ENCODE assay signal across 30 cellular contexts in the genomic region with DNA sequence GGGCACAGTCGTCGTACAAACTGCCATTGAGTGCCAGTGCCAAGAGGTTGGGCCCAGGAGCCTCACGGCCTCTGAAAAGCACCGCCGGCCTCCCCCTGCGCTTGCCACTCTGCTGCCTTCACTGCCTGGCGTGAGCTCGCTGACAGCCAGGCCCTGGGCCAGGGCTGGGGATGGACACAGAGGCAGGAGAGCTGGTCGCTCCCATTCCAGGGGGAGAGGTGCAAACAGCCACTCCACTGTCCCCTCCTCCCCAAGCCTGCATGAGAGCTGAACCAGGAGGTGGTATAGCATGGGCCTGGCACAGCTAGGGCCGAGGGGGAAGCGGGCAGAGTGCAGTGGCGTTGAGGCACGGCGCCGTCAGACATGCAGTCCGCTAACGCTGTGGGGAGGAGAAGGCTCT.
"Had no signal": no experiment of that assay in that cellular context is flagged by ENCODE, and none has a peak within 500 bp of the region (broad histone marks: within the 10 kb centered on the region; RNA-seq: fewer than 3 reads in every experiment).

No MANE protein-coding gene starts in this region.

- FAIRE-seq: endometrium, frontal cortex had no signal

- H3K4me2 ChIP-seq: hepatocyte had no signal

- ATAC-seq: activated T-cell treated with anti-CD3 and anti-CD28 coated beads, Interleukin-2, amount 50 U/mL, for 72 hours; left ventricle myocardium superior; naive thymus-derived CD4-positive, alpha-beta T cell; right cardiac atrium had no signal

- H3K4me1 Mint-ChIP-seq: activated naive CD8-positive, alpha-beta T cell treated with anti-CD3 and anti-CD28 coated beads for 36 hours had no signal

- H3K4me3 ChIP-seq: adrenal gland, cardiac muscle cell, colonic mucosa, hepatocyte, thoracic aorta, upper lobe of left lung had no signal

- H3K27me3 ChIP-seq: adrenal gland, cardiac muscle cell, colonic mucosa, hepatocyte, upper lobe of left lung had no signal

- H3K27me3 Mint-ChIP-seq: activated naive CD8-positive, alpha-beta T cell treated with anti-CD3 and anti-CD28 coated beads for 36 hours; naive thymus-derived CD4-positive, alpha-beta T cell; stimulated activated naive CD8-positive, alpha-beta T cell treated with anti-CD3 and anti-CD28 coated beads, Interleukin-15, Interleukin-2, amounts not matched to agents 100 ng/mL and 50 ng/mL, for 24 hours had no signal

- DNase-seq: activated CD4-positive, alpha-beta T cell treated with anti-CD3 and anti-CD28 coated beads, Interleukin-2, amount 50 U/mL, for 1 hour; activated CD4-positive, CD25-positive, alpha-beta regulatory T cell treated with anti-CD3 and anti-CD28 coated beads, Interleukin-2, amount 50 U/mL, for 72 hours; activated naive CD4-positive, alpha-beta T cell; activated naive CD8-positive, alpha-beta T cell treated with anti-CD3 and anti-CD28 coated beads for 36 hours; activated T-cell treated with anti-CD3 and anti-CD28 coated beads for 4 hours; activated T-cell treated with anti-CD3 and anti-CD28 coated beads, Interleukin-2, amount 50 U/mL, for 72 hours; adrenal gland; aorta; cerebellar nuclear complex; colonic mucosa; effector CD8-positive, alpha-beta T cell; glutamatergic neuron; islet precursor cell; left ventricle myocardium superior; mammary epithelial cell; midbrain; naive thymus-derived CD4-positive, alpha-beta T cell; occipital lobe; right cardiac atrium; stimulated activated CD4-positive, alpha-beta T cell treated with anti-CD3 and anti-CD28 coated beads, Interleukin-2, amount 100 ng/mL, for 48 hours; T-helper 2 cell had no signal

- H3K36me3 Mint-ChIP-seq: activated naive CD8-positive, alpha-beta T cell treated with anti-CD3 and anti-CD28 coated beads for 36 hours; brain; naive thymus-derived CD4-positive, alpha-beta T cell had no signal

- H3K9me3 Mint-ChIP-seq: activated naive CD8-positive, alpha-beta T cell treated with anti-CD3 and anti-CD28 coated beads for 36 hours; activated T-cell treated with anti-CD3 and anti-CD28 coated beads, Interleukin-2, amount 50 U/mL, for 72 hours; naive thymus-derived CD4-positive, alpha-beta T cell; stimulated activated naive CD8-positive, alpha-beta T cell treated with anti-CD3 and anti-CD28 coated beads, Interleukin-15, Interleukin-2, amounts not matched to agents 100 ng/mL and 50 ng/mL, for 24 hours had no signal

- H3K27ac Mint-ChIP-seq: activated naive CD8-positive, alpha-beta T cell treated with anti-CD3 and anti-CD28 coated beads for 36 hours; activated T-cell treated with anti-CD3 and anti-CD28 coated beads, Interleukin-2, amount 50 U/mL, for 72 hours; brain; stimulated activated naive CD8-positive, alpha-beta T cell treated with anti-CD3 and anti-CD28 coated beads, Interleukin-15, Interleukin-2, amounts not matched to agents 100 ng/mL and 50 ng/mL, for 24 hours had no signal

- H3K4me3 Mint-ChIP-seq: activated naive CD8-positive, alpha-beta T cell treated with anti-CD3 and anti-CD28 coated beads for 36 hours; activated T-cell treated with anti-CD3 and anti-CD28 coated beads, Interleukin-2, amount 50 U/mL, for 72 hours; brain; stimulated activated naive CD8-positive, alpha-beta T cell treated with anti-CD3 and anti-CD28 coated beads, Interleukin-15, Interleukin-2, amounts not matched to agents 100 ng/mL and 50 ng/mL, for 24 hours had no signal

- H3K79me2 ChIP-seq: hepatocyte, parathyroid adenoma had no signal

- H3K36me3 ChIP-seq: adrenal gland, cardiac muscle cell, colonic mucosa, thoracic aorta, upper lobe of left lung had no signal

- H2AFZ ChIP-seq: hepatocyte, parathyroid adenoma had no signal

- H3K9ac ChIP-seq: parathyroid adenoma had no signal

- H3K9me3 ChIP-seq: adrenal gland, colonic mucosa, thoracic aorta, upper lobe of left lung had no signal

- H3K27ac ChIP-seq: adrenal gland, cardiac muscle cell, colonic mucosa, hepatocyte, parathyroid adenoma, thoracic aorta, upper lobe of left lung had no signal
